10 cellular contexts compared by ENCODE assay signal in genomic region chr22:46007003-46007847, GRCh38. TPM values are rescaled to one million over a fixed set of nuclear protein-coding genes. Genes with fewer than 3 reads are reported as not detected.
DNase-seq lines count a peak whose midpoint lies in the region; ATAC-seq and TF ChIP-seq lines count a peak whose summit lies in the region.
"Had no signal": no experiment of that assay in that cellular context is flagged by ENCODE, and none has a peak within 500 bp of the region (broad histone marks: within the 10 kb centered on the region; RNA-seq: fewer than 3 reads in every experiment).

No MANE protein-coding gene starts in this region.

- H3K4me1 ChIP-seq in OCI-LY7 (ENCODE audit: insufficient read depth, low read length, poor library complexity, severe bottlenecking) (peaks cover 13% of the 10 kb centered on the region), neural progenitor cell (peaks cover 3% of the 10 kb centered on the region)

- H3F3A ChIP-seq in neural progenitor cell (ENCODE audit: low read depth), result no peaks in the 10 kb centered on the region

- H3K4me3 ChIP-seq in OCI-LY7 (ENCODE audit: low read depth, low read length, poor library complexity, severe bottlenecking) (no peak overlapping the region), neural progenitor cell (no peak overlapping the region)

- H3K4me2 ChIP-seq in OCI-LY7 (ENCODE audit: low read length), result 0 out of 2 replicates have a peak overlapping the region, but pooled peaks have one; percentile 4
- H3K4me2 ChIP-seq in neural progenitor cell, result no peak overlapping the region

- POLR2A ChIA-PET in OCI-LY7 (lab: Charles Lee), result no interaction called here

- BruUV-seq in OCI-LY7 (replicated peaks; lab: Mats Ljungman, UMichigan), result no TSS peak

- DNase-seq in GM04504 (ENCODE audit: low read depth) (peak; percentile 67), OCI-LY7 (ENCODE audit: low spot score) (no peak), epithelial cell of prostate (ENCODE audit: low read depth, low spot score) (peak; percentile 68), neural progenitor cell (ENCODE audit: low spot score) (no peak), superior temporal gyrus (ENCODE audit: extremely low spot score) (no peak)
- DNase-seq in activated effector memory CD4-positive, alpha-beta T cell treated with anti-CD3 and anti-CD28 coated beads, Interleukin-2, amount 50 U/mL, for 16 hours, result no peak
- no peak for DNase-seq in effector CD8-positive, alpha-beta T cell (lab: John Stamatoyannopoulos, UW)

- peaks cover 8% of the 10 kb centered on the region for H3K27me3 Mint-ChIP-seq in neural progenitor cell (ENCODE audit: insufficient read depth, low read depth)
- H3K27me3 Mint-ChIP-seq in stimulated activated memory B cell treated with anti-CD40 and anti-IgM and Interleukin-4, amounts not matched to agents 10 μg/mL and 1 μg/mL and 100 μg/mL, for 72 hours, result peaks cover 9% of the 10 kb centered on the region

- intact Hi-C loops in OCI-LY7 (cut with micrococcal nuclease; ENCODE audit: unreplicated experiment), result no loop called here

- H3K27ac ChIP-seq in OCI-LY7 (ENCODE audit: low read depth, low read length, poor library complexity, severe bottlenecking) (no peak overlapping the region), epithelial cell of prostate (peak overlapping the region; percentile 99), neural progenitor cell (no peak overlapping the region)
- H3K27ac ChIP-seq: KMS-11 had no signal

- H4K20me1 ChIP-seq in OCI-LY7 (ENCODE audit: insufficient read depth, low read length) (no peaks in the 10 kb centered on the region), neural progenitor cell (ENCODE audit: low read depth) (no peaks in the 10 kb centered on the region)

- ATAC-seq in stimulated activated memory B cell treated with anti-CD40 and anti-IgM and Interleukin-4, amounts not matched to agents 10 μg/mL and 1 μg/mL and 100 μg/mL, for 72 hours, result no peak

- no peaks in the 10 kb centered on the region for H3K9me2 ChIP-seq in OCI-LY7 (ENCODE audit: insufficient read depth, low read length)

- TF ChIP-seq CTCF in OCI-LY7 (conservative IDR thresholded peaks at IDR 0.05; ENCODE audit: low read length) (no peak), neural progenitor cell (IDR thresholded peaks at IDR 0.05) (no peak)

- no peaks in the 10 kb centered on the region for H3K27me3 ChIP-seq in neural progenitor cell

- peaks cover 10% of the 10 kb centered on the region for H3K4me1 Mint-ChIP-seq in neural progenitor cell
- H3K4me1 Mint-ChIP-seq in stimulated activated memory B cell treated with anti-CD40 and anti-IgM and Interleukin-4, amounts not matched to agents 10 μg/mL and 1 μg/mL and 100 μg/mL, for 72 hours, result peaks cover 23% of the 10 kb centered on the region
- H3K4me1 Mint-ChIP-seq: neural crest cell had no signal

- peaks cover 4% of the 10 kb centered on the region; the same call in 1 of the 2 replicates for H3K9me3 ChIP-seq in OCI-LY7 (ENCODE audit: low read length)
- no peaks in the 10 kb centered on the region for H3K9me3 ChIP-seq in neural progenitor cell (ENCODE audit: low read depth)

- H2AFZ ChIP-seq in OCI-LY7 (ENCODE audit: low read length), result peak overlapping the region; percentile 50; the same call in 1 of the 2 replicates
- H2AFZ ChIP-seq in neural progenitor cell (replicated peaks), result peak overlapping the region; percentile 86

- no peak overlapping the region for H3K27ac Mint-ChIP-seq in neural progenitor cell
- H3K27ac Mint-ChIP-seq in stimulated activated memory B cell treated with anti-CD40 and anti-IgM and Interleukin-4, amounts not matched to agents 10 μg/mL and 1 μg/mL and 100 μg/mL, for 72 hours, result no peak overlapping the region

- no peaks in the 10 kb centered on the region for H3K36me3 Mint-ChIP-seq in neural progenitor cell
- no peaks in the 10 kb centered on the region for H3K36me3 Mint-ChIP-seq in stimulated activated memory B cell treated with anti-CD40 and anti-IgM and Interleukin-4, amounts not matched to agents 10 μg/mL and 1 μg/mL and 100 μg/mL, for 72 hours

- H3K9ac ChIP-seq in neural progenitor cell, result no peak overlapping the region
- H3K9ac ChIP-seq: KMS-11 had no signal

- H3K36me3 ChIP-seq in OCI-LY7 (ENCODE audit: insufficient read depth, low read length), result no peaks in the 10 kb centered on the region
- H3K36me3 ChIP-seq in neural progenitor cell, result no peaks in the 10 kb centered on the region

- H3K9me3 Mint-ChIP-seq in neural progenitor cell, result peaks cover 2% of the 10 kb centered on the region
- peaks cover 6% of the 10 kb centered on the region for H3K9me3 Mint-ChIP-seq in stimulated activated memory B cell treated with anti-CD40 and anti-IgM and Interleukin-4, amounts not matched to agents 10 μg/mL and 1 μg/mL and 100 μg/mL, for 72 hours
- H3K9me3 Mint-ChIP-seq: neural crest cell had no signal

- H3K79me2 ChIP-seq in OCI-LY7 (ENCODE audit: insufficient read depth, low read depth, low read length), result no peaks in the 10 kb centered on the region
- no peaks in the 10 kb centered on the region for H3K79me2 ChIP-seq in neural progenitor cell (ENCODE audit: low read depth)

- CTCF ChIA-PET in OCI-LY7 (lab: Charles Lee; ENCODE audit: unreplicated experiment), result interaction anchor here (0.5 to 2.2 kb wide), 5 partner anchors 11 to 109 kb away, joined by 3 to 18 read pairs (median 11); no protein-coding TSS in a partner anchor

- no peak overlapping the region for H3K4me3 Mint-ChIP-seq in neural progenitor cell
- no peak overlapping the region for H3K4me3 Mint-ChIP-seq in stimulated activated memory B cell treated with anti-CD40 and anti-IgM and Interleukin-4, amounts not matched to agents 10 μg/mL and 1 μg/mL and 100 μg/mL, for 72 hours
- H3K4me3 Mint-ChIP-seq: neural crest cell had no signal

RNA-seq across cellular contexts. Expression of gene WNT7B, which starts 30.3 kb away (rescaled TPM):
- total RNA-seq in OCI-LY7 (2014; rRNA removed; shearing (Covaris generic)), result not detected in 2 replicates
- total RNA-seq in OCI-LY7 (2022), result not detected in 2 replicates
- 1.8 and 3.5 TPM in 2 replicates for total RNA-seq in neural progenitor cell (ENCODE audit: low replicate concordance)

Comparison
In these comparisons a context has a peak if more than half of its experiments do, and no peak if none do; other contexts are left out.
1. DNase-seq: peak in GM04504 (single experiment) and epithelial cell of prostate (single experiment); none in OCI-LY7 (single experiment), neural progenitor cell (single experiment), activated effector memory CD4-positive, alpha-beta T cell treated with anti-CD3 and anti-CD28 coated beads, Interleukin-2, amount 50 U/mL, for 16 hours (single experiment), superior temporal gyrus (single experiment) and effector CD8-positive, alpha-beta T cell (single experiment).